ENCODE assay signal across 17 cellular contexts in genomic region chr1:5998906-5999301, GRCh38.
"Had no signal": no experiment of that assay in that cellular context is flagged by ENCODE, and none has a peak within 500 bp of the region (broad histone marks: within the 10 kb centered on the region; RNA-seq: fewer than 3 reads in every experiment).

No MANE protein-coding gene starts in this region.

- H3K27ac ChIP-seq: epithelial cell of prostate, transverse colon, vagina, WERI-Rb-1 had no signal

- H3K4me1 ChIP-seq: transverse colon had no signal

- H3K36me3 ChIP-seq: transverse colon, vagina had no signal

- H3K36me3 Mint-ChIP-seq: activated naive CD4-positive, alpha-beta T cell treated with anti-CD3 and anti-CD28 coated beads, Interleukin-2, amount 50 U/mL, for 24 hours had no signal

- H3K27me3 Mint-ChIP-seq: activated naive CD4-positive, alpha-beta T cell treated with anti-CD3 and anti-CD28 coated beads, Interleukin-2, amount 50 U/mL, for 24 hours; stimulated activated naive CD8-positive, alpha-beta T cell treated with anti-CD3 and anti-CD28 coated beads, Interleukin-15, Interleukin-2, amounts not matched to agents 100 ng/mL and 50 ng/mL, for 24 hours had no signal

- DNase-seq: activated CD4-positive, alpha-beta T cell treated with anti-CD3 and anti-CD28 coated beads, Interleukin-2, amount 50 U/mL, for 4 hours; activated gamma-delta T cell; activated T-cell treated with anti-CD3 and anti-CD28 coated beads, Interleukin-2, amount 50 U/mL, for 4 hours; endodermal cell; foreskin fibroblast; hippocampal formation; islet precursor cell; mesendoderm; nucleus accumbens; stimulated activated CD4-positive, alpha-beta T cell treated with anti-CD3 and anti-CD28 coated beads, Interleukin-2, amount 100 ng/mL, for 24 hours; transverse colon; WERI-Rb-1 had no signal

- H3K4me3 Mint-ChIP-seq: activated naive CD4-positive, alpha-beta T cell treated with anti-CD3 and anti-CD28 coated beads, Interleukin-2, amount 50 U/mL, for 24 hours; activated T-cell treated with anti-CD3 and anti-CD28 coated beads, Interleukin-2, amount 50 U/mL, for 4 hours; endodermal cell; nephron; stimulated activated naive CD8-positive, alpha-beta T cell treated with anti-CD3 and anti-CD28 coated beads, Interleukin-15, Interleukin-2, amounts not matched to agents 100 ng/mL and 50 ng/mL, for 24 hours had no signal

- H3K9me3 ChIP-seq: transverse colon, vagina had no signal

- H3K9me3 Mint-ChIP-seq: activated naive CD4-positive, alpha-beta T cell treated with anti-CD3 and anti-CD28 coated beads, Interleukin-2, amount 50 U/mL, for 24 hours; activated T-cell treated with anti-CD3 and anti-CD28 coated beads, Interleukin-2, amount 50 U/mL, for 4 hours; endodermal cell; nephron; stimulated activated naive CD8-positive, alpha-beta T cell treated with anti-CD3 and anti-CD28 coated beads, Interleukin-15, Interleukin-2, amounts not matched to agents 100 ng/mL and 50 ng/mL, for 24 hours had no signal

- H3K4me3 ChIP-seq: transverse colon, vagina had no signal

- H3K27me3 ChIP-seq: vagina had no signal

- ATAC-seq: activated T-cell treated with anti-CD3 and anti-CD28 coated beads, Interleukin-2, amount 50 U/mL, for 4 hours had no signal

- H3K27ac Mint-ChIP-seq: endodermal cell; nephron; stimulated activated naive CD8-positive, alpha-beta T cell treated with anti-CD3 and anti-CD28 coated beads, Interleukin-15, Interleukin-2, amounts not matched to agents 100 ng/mL and 50 ng/mL, for 24 hours had no signal
